Comparison of ENCODE assay signal across 8 cellular contexts in genomic region chr4:139555705-139556070, GRCh38. TPM values are rescaled to one million over a fixed set of nuclear protein-coding genes. Genes with fewer than 3 reads are reported as not detected.
A peak's percentile ranks its signal among the peaks of the same experiment; 100 is the strongest.
DNase-seq lines count a peak whose midpoint lies in the region; ATAC-seq and TF ChIP-seq lines count a peak whose summit lies in the region.

No MANE protein-coding gene starts in this region.

- H3K4me1 ChIP-seq in cardiac muscle cell (ENCODE audit: low read depth): peaks cover 54% of the 10 kb centered on the region

- DNase-seq in activated effector memory CD4-positive, alpha-beta T cell treated with Interleukin-2 at 50 U/mL for 16 hours: peak; percentile 10
- DNase-seq in activated effector memory CD4-positive, alpha-beta T cell treated with anti-CD3 and anti-CD28 coated beads, Interleukin-2, amount 50 U/mL, for 16 hours: no peak
- no peak for DNase-seq in activated T-helper 2 cell treated with anti-CD3 and anti-CD28 coated beads, Interferon-gamma antibody, Interleukin-2, Interleukin-4, amounts not matched to agents 10 μg/mL and 5 μg/mL and 100 μg/mL, durations not matched to agents 14 hours and 24 hours and 36 hours (ENCODE audit: low spot score)
- DNase-seq in cardiac muscle cell (ENCODE audit: low read depth in 1 of 2, low spot score in 1 of 2) (peak in 1 of 2 donors; percentile 42), progenitor cell of endocrine pancreas (ENCODE audit: low spot score, unreplicated experiment) (peak; percentile 41), inferior parietal cortex (ENCODE audit: extremely low spot score) (no peak), MV-4-11 (lab: John Stamatoyannopoulos, UW) (no peak)

- peak overlapping the region; percentile 70 for H3K27ac ChIP-seq in cardiac muscle cell

- no peaks in the 10 kb centered on the region for H3K36me3 Mint-ChIP-seq in activated T-helper 2 cell treated with anti-CD3 and anti-CD28 coated beads, Interferon-gamma antibody, Interleukin-2, Interleukin-4, amounts not matched to agents 10 μg/mL and 5 μg/mL and 100 μg/mL, durations not matched to agents 14 hours and 24 hours and 36 hours (ENCODE audit: low read depth)
- no peaks in the 10 kb centered on the region for H3K36me3 Mint-ChIP-seq in progenitor cell of endocrine pancreas (ENCODE audit: insufficient read depth)

- no peaks in the 10 kb centered on the region for H3K9me3 Mint-ChIP-seq in activated T-helper 2 cell treated with anti-CD3 and anti-CD28 coated beads, Interferon-gamma antibody, Interleukin-2, Interleukin-4, amounts not matched to agents 10 μg/mL and 5 μg/mL and 100 μg/mL, durations not matched to agents 14 hours and 24 hours and 36 hours
- H3K9me3 Mint-ChIP-seq in progenitor cell of endocrine pancreas (ENCODE audit: low read depth): no peaks in the 10 kb centered on the region

- H3K9me3 ChIP-seq in cardiac muscle cell (ENCODE audit: low read depth): no peaks in the 10 kb centered on the region

- intact Hi-C loops in activated T-helper 2 cell treated with anti-CD3 and anti-CD28 coated beads, Interferon-gamma antibody, Interleukin-2, Interleukin-4, amounts not matched to agents 10 μg/mL and 5 μg/mL and 100 μg/mL, durations not matched to agents 14 hours and 24 hours and 36 hours (cut with micrococcal nuclease): loop anchor here (1.0 to 5.0 kb wide), 7 partner anchors 102 to 967 kb away; partner anchors contain the start of genes ELMOD2, MAML3 and NAA15

- H3K27me3 ChIP-seq in cardiac muscle cell: peaks cover 14% of the 10 kb centered on the region

- H3K4me3 Mint-ChIP-seq in activated T-helper 2 cell treated with anti-CD3 and anti-CD28 coated beads, Interferon-gamma antibody, Interleukin-2, Interleukin-4, amounts not matched to agents 10 μg/mL and 5 μg/mL and 100 μg/mL, durations not matched to agents 14 hours and 24 hours and 36 hours (ENCODE audit: low read depth): peak overlapping the region; percentile 94
- H3K4me3 Mint-ChIP-seq in progenitor cell of endocrine pancreas (ENCODE audit: low read depth): peak overlapping the region; percentile 94

- no peaks in the 10 kb centered on the region for H3K36me3 ChIP-seq in cardiac muscle cell

- ATAC-seq in HG03342 (IDR thresholded peaks at IDR 0.05; ENCODE audit: unreplicated experiment): peak; percentile 20

- peaks cover 53% of the 10 kb centered on the region for H3K4me1 Mint-ChIP-seq in activated T-helper 2 cell treated with anti-CD3 and anti-CD28 coated beads, Interferon-gamma antibody, Interleukin-2, Interleukin-4, amounts not matched to agents 10 μg/mL and 5 μg/mL and 100 μg/mL, durations not matched to agents 14 hours and 24 hours and 36 hours (ENCODE audit: low read depth)
- H3K4me1 Mint-ChIP-seq in progenitor cell of endocrine pancreas (ENCODE audit: low read depth): peaks cover 60% of the 10 kb centered on the region

- H3K4me3 ChIP-seq in cardiac muscle cell: peak overlapping the region; percentile 71

- H3K27me3 Mint-ChIP-seq in activated T-helper 2 cell treated with anti-CD3 and anti-CD28 coated beads, Interferon-gamma antibody, Interleukin-2, Interleukin-4, amounts not matched to agents 10 μg/mL and 5 μg/mL and 100 μg/mL, durations not matched to agents 14 hours and 24 hours and 36 hours (ENCODE audit: low read depth): peaks cover 4% of the 10 kb centered on the region
- peaks cover 22% of the 10 kb centered on the region for H3K27me3 Mint-ChIP-seq in progenitor cell of endocrine pancreas

- peak overlapping the region; percentile 97 for H3K27ac Mint-ChIP-seq in activated T-helper 2 cell treated with anti-CD3 and anti-CD28 coated beads, Interferon-gamma antibody, Interleukin-2, Interleukin-4, amounts not matched to agents 10 μg/mL and 5 μg/mL and 100 μg/mL, durations not matched to agents 14 hours and 24 hours and 36 hours
- peak overlapping the region; percentile 96 for H3K27ac Mint-ChIP-seq in progenitor cell of endocrine pancreas

- TF ChIP-seq CTCF in cardiac muscle cell (IDR thresholded peaks at IDR 0.05; ENCODE audit: low read depth, low read length) (no peak), progenitor cell of endocrine pancreas (IDR thresholded peaks at IDR 0.05; ENCODE audit: unreplicated experiment) (no peak)

RNA-seq across cellular contexts. Expression of gene SETD7, which starts 0.3 kb away (rescaled TPM):
- total RNA-seq in activated T-helper 2 cell treated with anti-CD3 and anti-CD28 coated beads, Interferon-gamma antibody, Interleukin-2, Interleukin-4, amounts not matched to agents 10 μg/mL and 5 μg/mL and 100 μg/mL, durations not matched to agents 14 hours and 24 hours and 36 hours: 20.3 and 20.7 TPM in 2 replicates
- total RNA-seq in cardiac muscle cell (10.3 and 20.4 TPM in 2 replicates), progenitor cell of endocrine pancreas (11.9 and 13.8 TPM in 2 replicates)
- 4.8 and 6.8 TPM in 2 replicates for polyA plus RNA-seq in cardiac muscle cell

Comparison
In these comparisons a context has a peak if more than half of its experiments do, and no peak if none do; other contexts are left out.
1. DNase-seq: peak in activated effector memory CD4-positive, alpha-beta T cell treated with Interleukin-2 at 50 U/mL for 16 hours (single experiment) and progenitor cell of endocrine pancreas (single experiment); none in activated effector memory CD4-positive, alpha-beta T cell treated with anti-CD3 and anti-CD28 coated beads, Interleukin-2, amount 50 U/mL, for 16 hours (single experiment), activated T-helper 2 cell treated with anti-CD3 and anti-CD28 coated beads, Interferon-gamma antibody, Interleukin-2, Interleukin-4, amounts not matched to agents 10 μg/mL and 5 μg/mL and 100 μg/mL, durations not matched to agents 14 hours and 24 hours and 36 hours (single experiment), inferior parietal cortex (single experiment) and MV-4-11 (single experiment).